9 cellular contexts compared by ENCODE assay signal in the genomic region with DNA sequence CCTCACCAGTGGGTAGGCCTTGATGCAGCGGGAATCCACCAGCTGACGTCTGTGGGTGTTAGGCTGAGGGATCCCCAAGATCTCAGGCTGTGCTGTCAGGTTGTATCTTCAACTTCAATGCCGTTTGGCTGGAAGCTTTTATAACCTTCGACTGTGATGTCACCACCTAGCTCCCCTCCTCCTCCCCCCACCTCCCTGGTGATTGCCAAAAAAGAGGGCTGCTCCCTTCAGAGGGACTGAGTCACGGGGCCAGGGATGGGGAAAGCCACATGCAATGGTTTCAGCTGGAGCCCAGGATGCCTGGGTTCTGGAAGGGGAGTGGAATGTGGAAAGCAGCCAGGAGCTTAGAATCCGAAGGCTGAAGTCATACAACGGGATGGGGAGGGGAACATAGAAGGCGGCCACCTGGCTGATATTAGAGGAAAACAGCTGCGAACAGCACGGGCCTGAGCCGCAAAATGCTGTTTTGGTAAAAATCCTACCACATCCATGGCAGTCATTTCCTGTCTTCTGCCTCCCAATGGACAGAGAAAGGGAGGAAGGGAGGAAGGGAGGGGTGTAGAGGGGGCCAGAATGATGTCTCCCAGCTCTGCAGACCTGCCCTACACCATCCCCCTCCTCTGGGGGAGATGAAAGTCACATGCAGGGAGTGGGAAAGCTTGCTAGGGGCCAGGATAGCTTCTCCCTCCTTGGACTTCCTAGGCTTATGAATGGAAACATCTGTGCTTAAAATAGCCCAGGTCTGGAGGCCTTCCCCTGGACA. TPM values are rescaled to one million over a fixed set of nuclear protein-coding genes. Genes with fewer than 3 reads are reported as not detected.
A peak's percentile ranks its signal among the peaks of the same experiment; 100 is the strongest.
DNase-seq lines count a peak whose midpoint lies in the region; ATAC-seq and TF ChIP-seq lines count a peak whose summit lies in the region.
"Had no signal": no experiment of that assay in that cellular context is flagged by ENCODE, and none has a peak within 500 bp of the region (broad histone marks: within the 10 kb centered on the region; RNA-seq: fewer than 3 reads in every experiment).

Gene LRRN4CL (minus strand): TSS at position 110 of the 763 bp plus-strand sequence. CDS start 1,022 bp downstream, outside the sequence.

- H3K27ac Mint-ChIP-seq in MCF 10A (ENCODE audit: low read depth, unreplicated experiment): peak within 1 kb of the TSS; percentile 86

- peak within 1 kb of the TSS; percentile 38 for H3K4me3 ChIP-seq in HFF-Myc (replicated peaks; ENCODE audit: low read depth, low read length)
- peak within 1 kb of the TSS; percentile 50 to 80 (median 59) for H3K4me3 ChIP-seq in subcutaneous abdominal adipose tissue (ENCODE audit: low read depth in 1 of 5, low read length in 5 of 5)

- peaks cover 10 to 34% (median 29%) of the 10 kb centered on the region in 5 donors for H3K4me1 ChIP-seq in subcutaneous abdominal adipose tissue (ENCODE audit: control insufficient read depth in 5 of 5, insufficient read depth in 5 of 5, low read length in 5 of 5)

- BruUV-seq in MCF 10A (replicated peaks; lab: Mats Ljungman, UMichigan): no TSS peak

- CTCF ChIA-PET in MCF 10A (lab: Yijun Ruan, JAX): interaction anchor here (0.5 to 7.6 kb wide), 7 partner anchors 9 to 295 kb away, joined by 3 to 72 read pairs (median 3); no protein-coding TSS in a partner anchor

- ATAC-seq in HG02759 (IDR thresholded peaks at IDR 0.05; ENCODE audit: unreplicated experiment) (no peak), HG03439 (IDR thresholded peaks at IDR 0.05; ENCODE audit: unreplicated experiment) (no peak), HG03520 (IDR thresholded peaks at IDR 0.05; ENCODE audit: unreplicated experiment) (no peak)

- H3K36me3 ChIP-seq in subcutaneous abdominal adipose tissue (ENCODE audit: control insufficient read depth in 5 of 5, insufficient read depth in 5 of 5, low read length in 5 of 5): peaks cover 0 to 38% (median 27%) of the 10 kb centered on the region in 5 donors

- no peaks in the 10 kb centered on the region for H3K9me3 ChIP-seq in subcutaneous abdominal adipose tissue (ENCODE audit: control insufficient read depth in 5 of 5, low read length in 5 of 5)

- intact Hi-C loops in MCF 10A (cut with micrococcal nuclease): no loop called here

- POLR2A ChIA-PET in MCF 10A (lab: Yijun Ruan, JAX): interaction anchor here (0.6 to 2.3 kb wide), 14 partner anchors 9 to 152 kb away, joined by 3 to 15 read pairs (median 6); partner anchors contain the start of genes C11orf98, CSKMT, HNRNPUL2 and INTS5

- H3K4me1 Mint-ChIP-seq in MCF 10A (ENCODE audit: insufficient read depth, unreplicated experiment): peaks cover 19% of the 10 kb centered on the region

- H3K9me3 Mint-ChIP-seq in MCF 10A (ENCODE audit: unreplicated experiment): no peaks in the 10 kb centered on the region

- no peak within 1 kb of the TSS for H3K4me3 Mint-ChIP-seq in MCF 10A (ENCODE audit: unreplicated experiment)

- peak within 1 kb of the TSS; percentile 12 for H3K27ac ChIP-seq in layer of hippocampus (ENCODE audit: low read depth, low read length)
- H3K27ac ChIP-seq in subcutaneous abdominal adipose tissue (ENCODE audit: low read depth, low read length): peak within 1 kb of the TSS; percentile 69

- peaks cover 6% of the 10 kb centered on the region for H3K27me3 ChIP-seq in layer of hippocampus (ENCODE audit: control insufficient read depth, insufficient read depth, low read length)
- H3K27me3 ChIP-seq in subcutaneous abdominal adipose tissue (ENCODE audit: control insufficient read depth in 5 of 5, insufficient read depth in 4 of 5, low read length in 5 of 5): no peaks in the 10 kb centered on the region

- DNase-seq in HFF-Myc (ENCODE audit: extremely low read depth, low read depth) (peak; percentile 96), MCF 10A (ENCODE audit: unreplicated experiment) (peak; percentile 83), activated T-cell treated with anti-CD3 and anti-CD28 coated beads for 4 hours (no peak)
- DNase-seq: stimulated activated CD4-positive, alpha-beta T cell treated with anti-CD3 and anti-CD28 coated beads, Interleukin-4, amount 100 ng/mL, for 24 hours had no signal

- TF ChIP-seq CTCF in HFF-Myc (IDR thresholded peaks at IDR 0.05; ENCODE audit: low read depth, low read length, missing control alignments) (no peak), MCF 10A (IDR thresholded peaks at IDR 0.05; ENCODE audit: unreplicated experiment) (no peak)

- H3K27me3 Mint-ChIP-seq in MCF 10A (ENCODE audit: insufficient read depth, unreplicated experiment): no peaks in the 10 kb centered on the region

- H3K9ac ChIP-seq in subcutaneous abdominal adipose tissue (ENCODE audit: low read length in 5 of 5): peak within 1 kb of the TSS; percentile 1 to 62 (median 41)

- H3K36me3 Mint-ChIP-seq in MCF 10A (ENCODE audit: insufficient read depth, unreplicated experiment): peaks cover 47% of the 10 kb centered on the region

RNA-seq across cellular contexts. Expression of gene LRRN4CL, which starts in this region (rescaled TPM):
- total RNA-seq in MCF 10A (2022): 0.42 and 0.81 TPM in 2 replicates

Comparison
In these comparisons a context has a peak if more than half of its experiments do, and no peak if none do; other contexts are left out.
1. Peak in DNase-seq in MCF 10A; RNA of the gene not detected or under 1 TPM.